Comparison of ENCODE assay signal across 11 cellular contexts in the genomic region with DNA sequence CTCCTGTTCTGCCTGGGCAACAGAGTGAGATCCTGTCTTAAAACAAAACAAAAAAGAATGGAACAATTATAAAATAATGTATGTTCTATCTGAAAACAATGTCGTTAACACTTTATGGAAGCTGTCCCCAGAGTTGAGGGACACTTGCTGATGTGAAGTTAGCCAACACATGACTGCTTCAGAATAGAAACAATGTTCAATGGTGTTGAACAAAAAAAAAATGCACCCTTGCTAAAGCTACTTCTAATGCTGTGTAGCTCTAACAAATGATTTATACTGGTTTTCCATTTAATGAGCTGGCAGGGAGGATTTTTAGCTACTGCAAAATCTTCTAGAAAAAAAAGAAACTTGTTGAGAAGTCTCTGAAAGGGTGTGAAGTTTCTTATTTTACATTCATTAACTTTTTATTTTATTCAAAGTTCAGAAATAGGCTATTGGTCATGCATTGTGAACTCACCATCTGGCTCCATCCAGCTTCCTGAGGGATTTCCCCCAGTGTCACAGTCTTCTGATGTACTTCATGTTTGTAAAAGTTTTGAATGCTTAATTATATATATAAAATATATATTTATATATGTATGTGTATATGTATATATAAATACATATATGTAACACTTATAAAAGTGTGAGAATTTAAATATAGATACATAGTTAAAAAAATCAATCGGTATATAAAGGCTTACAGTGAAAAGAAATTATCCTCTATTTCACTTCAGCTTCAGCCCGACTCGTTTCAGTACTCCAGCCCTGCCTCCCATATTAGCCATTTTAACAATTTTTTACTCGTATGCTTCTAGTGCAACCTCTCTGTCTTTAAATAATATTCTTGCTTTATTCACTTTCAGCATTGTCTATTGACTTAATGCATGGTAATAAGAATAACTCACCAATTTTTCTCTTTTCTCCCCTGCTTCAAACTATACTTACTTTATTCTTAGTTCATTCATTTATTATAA. TPM values are rescaled to one million over a fixed set of nuclear protein-coding genes. Genes with fewer than 3 reads are reported as not detected.
DNase-seq lines count a peak whose midpoint lies in the region; ATAC-seq, FAIRE-seq and TF ChIP-seq lines count a peak whose summit lies in the region.
"Had no signal": no experiment of that assay in that cellular context is flagged by ENCODE, and none has a peak within 500 bp of the region (broad histone marks: within the 10 kb centered on the region; RNA-seq: fewer than 3 reads in every experiment).

No MANE protein-coding gene starts in this region.

- H3K4me3 ChIP-seq in endothelial cell of umbilical vein (replicated peaks in 1 of 3; ENCODE audit: insufficient read depth in 1 of 3, low read depth in 1 of 3, low read length in 3 of 3) = no peak overlapping the region

- H3K27ac ChIP-seq in endothelial cell of umbilical vein (ENCODE audit: insufficient read depth, low read depth, low read length) (peak overlapping the region; percentile 7), caudate nucleus (ENCODE audit: low read depth, low read length) (no peak overlapping the region)

- H3K4me1 ChIP-seq in endothelial cell of umbilical vein (ENCODE audit: control insufficient read depth, extremely low read depth, insufficient read depth, low read length) = no peaks in the 10 kb centered on the region

- no peaks in the 10 kb centered on the region for H3K36me3 Mint-ChIP-seq in CD14-positive monocyte
- no peaks in the 10 kb centered on the region for H3K36me3 Mint-ChIP-seq in T-helper 2 cell treated with Interferon-gamma antibody and Interleukin-4, amounts not matched to agents 5 μg/mL and 100 μg/mL, for 36 hours (ENCODE audit: low read depth)
- H3K36me3 Mint-ChIP-seq: CD4-positive, alpha-beta memory T cell had no signal

- H4K20me1 ChIP-seq in endothelial cell of umbilical vein (replicated peaks; ENCODE audit: control insufficient read depth, extremely low read depth, insufficient read depth, low read length) = no peaks in the 10 kb centered on the region

- H2AFZ ChIP-seq in endothelial cell of umbilical vein (ENCODE audit: low read depth, low read length) = no peak overlapping the region

- dilution Hi-C loops in endothelial cell of umbilical vein (cut with MboI; ENCODE audit: extremely low pct_ligation_motif_present, low sequenced_read_pairs) = no loop called here

- no peak overlapping the region for H3K27ac Mint-ChIP-seq in CD14-positive monocyte
- no peak overlapping the region for H3K27ac Mint-ChIP-seq in T-helper 2 cell treated with Interferon-gamma antibody and Interleukin-4, amounts not matched to agents 5 μg/mL and 100 μg/mL, for 36 hours
- H3K27ac Mint-ChIP-seq: CD4-positive, alpha-beta memory T cell had no signal

- no peaks in the 10 kb centered on the region for H3K9me3 Mint-ChIP-seq in CD14-positive monocyte
- H3K9me3 Mint-ChIP-seq in T-helper 2 cell treated with Interferon-gamma antibody and Interleukin-4, amounts not matched to agents 5 μg/mL and 100 μg/mL, for 36 hours = no peaks in the 10 kb centered on the region

- TF ChIP-seq CTCF in endothelial cell of umbilical vein (IDR thresholded peaks at IDR 0.05; ENCODE audit: extremely low read depth in 1 of 2, insufficient read depth in 1 of 2, low read depth in 1 of 2, low read length in 2 of 2) (no peak), CD14-positive monocyte (IDR thresholded peaks at IDR 0.05) (no peak)

- H3K9ac ChIP-seq in endothelial cell of umbilical vein (replicated peaks; ENCODE audit: extremely low read depth, insufficient read depth, low read length) = no peak overlapping the region

- FAIRE-seq in GM12891 (lab: Jason Lieb, UNC) (peak; percentile 52), endothelial cell of umbilical vein (lab: Jason Lieb, UNC) (no peak)

- no TSS peak for BruUV-seq in endothelial cell of umbilical vein (replicated peaks; lab: Mats Ljungman, UMichigan)

- CTCF ChIA-PET in endothelial cell of umbilical vein (lab: Charles Lee) = interaction anchor here (0.6 to 0.9 kb wide), 3 partner anchors 37 to 318 kb away, joined by 3 read pairs; no protein-coding TSS in a partner anchor

- no peak overlapping the region for H3K4me3 Mint-ChIP-seq in CD14-positive monocyte
- H3K4me3 Mint-ChIP-seq in T-helper 2 cell treated with Interferon-gamma antibody and Interleukin-4, amounts not matched to agents 5 μg/mL and 100 μg/mL, for 36 hours = no peak overlapping the region
- H3K4me3 Mint-ChIP-seq: CD4-positive, alpha-beta memory T cell had no signal

- H3K27me3 Mint-ChIP-seq in CD14-positive monocyte (ENCODE audit: low read depth in 3 of 3) = no peaks in the 10 kb centered on the region
- no peaks in the 10 kb centered on the region for H3K27me3 Mint-ChIP-seq in T-helper 2 cell treated with Interferon-gamma antibody and Interleukin-4, amounts not matched to agents 5 μg/mL and 100 μg/mL, for 36 hours (ENCODE audit: low read depth)
- H3K27me3 Mint-ChIP-seq: CD4-positive, alpha-beta memory T cell had no signal

- DNase-seq in GM12891 (ENCODE audit: insufficient read length, low spot score) (no peak), endothelial cell of umbilical vein (ENCODE audit: low read depth, low spot score) (peak; percentile 33), NCI-H2029 treated with DMSO at 0.1 percent for 48 hours (lab: John Stamatoyannopoulos, UW) (no peak), CD14-positive monocyte (ENCODE audit: low spot score) (no peak), caudate nucleus (lab: John Stamatoyannopoulos, UW) (no peak)
- no peak for DNase-seq in T-helper 2 cell treated with Interferon-gamma antibody and Interleukin-4, amounts not matched to agents 5 μg/mL and 100 μg/mL, for 36 hours (ENCODE audit: low spot score)
- DNase-seq: CD4-positive, alpha-beta memory T cell; GOT3 had no signal

- intact Hi-C loops in endothelial cell of umbilical vein (cut with micrococcal nuclease) = no loop called here
- intact Hi-C loops in CD14-positive monocyte (cut with micrococcal nuclease) = no loop called here

- H3K9me3 ChIP-seq in endothelial cell of umbilical vein (replicated peaks; ENCODE audit: control insufficient read depth, insufficient read depth, low read length) = no peaks in the 10 kb centered on the region

- no peaks in the 10 kb centered on the region for H3K79me2 ChIP-seq in endothelial cell of umbilical vein (ENCODE audit: control insufficient read depth, insufficient read depth, low read length)

- H3K4me2 ChIP-seq in endothelial cell of umbilical vein (ENCODE audit: insufficient read depth, low read length) = no peak overlapping the region

- ATAC-seq in GM21390 (IDR thresholded peaks at IDR 0.05; ENCODE audit: unreplicated experiment) (peak; percentile 72), HG03108 (IDR thresholded peaks at IDR 0.05; ENCODE audit: unreplicated experiment) (peak; percentile 80)
- ATAC-seq: esophagus mucosa had no signal

- no peaks in the 10 kb centered on the region for H3K36me3 ChIP-seq in endothelial cell of umbilical vein (ENCODE audit: control insufficient read depth in 2 of 2, extremely low read depth in 1 of 2, insufficient read depth in 2 of 2, low read length in 2 of 2)

- peaks cover 6% of the 10 kb centered on the region for H3K4me1 Mint-ChIP-seq in CD14-positive monocyte
- H3K4me1 Mint-ChIP-seq in T-helper 2 cell treated with Interferon-gamma antibody and Interleukin-4, amounts not matched to agents 5 μg/mL and 100 μg/mL, for 36 hours (ENCODE audit: low read depth) = no peaks in the 10 kb centered on the region
- H3K4me1 Mint-ChIP-seq: CD4-positive, alpha-beta memory T cell had no signal

- no peaks in the 10 kb centered on the region for H3K27me3 ChIP-seq in endothelial cell of umbilical vein (ENCODE audit: control insufficient read depth in 2 of 2, insufficient read depth in 2 of 2, low read length in 2 of 2)

- TF ChIP-seq POLR2A in GM12891 (IDR thresholded peaks at IDR 0.05; ENCODE audit: low read depth, low read length) = no peak
- no peak for TF ChIP-seq POLR2A in endothelial cell of umbilical vein (IDR thresholded peaks at IDR 0.05; ENCODE audit: low read depth, low read length)

- POLR2A ChIA-PET in endothelial cell of umbilical vein (lab: Charles Lee) = no interaction called here

- peaks cover 2% of the 10 kb centered on the region for H3K9me1 ChIP-seq in endothelial cell of umbilical vein (replicated peaks; ENCODE audit: control insufficient read depth, extremely low read depth, insufficient read depth, low read length)

TF ChIP-seq in GM12891, 5 proteins besides CTCF, POLR2A, EP300 and RAD21:
- peak; percentile 88 for TF ChIP-seq PAX5 (IDR thresholded peaks at IDR 0.05; ENCODE audit: insufficient read depth, low read length, severe bottlenecking)
- no peak for TF ChIP-seq TAF1 (IDR thresholded peaks at IDR 0.05; ENCODE audit: low read depth, low read length)

TF ChIP-seq in endothelial cell of umbilical vein, 7 proteins besides CTCF, POLR2A, EP300 and RAD21:
- no peak for TF ChIP-seq FOS (IDR thresholded peaks at IDR 0.05; ENCODE audit: borderline replicate concordance, insufficient read depth, low read length)
- no peak for TF ChIP-seq POLR2AphosphoS5 (IDR thresholded peaks at IDR 0.05; ENCODE audit: insufficient read depth, low read depth, low read length)
- TF ChIP-seq, protein P1, sequence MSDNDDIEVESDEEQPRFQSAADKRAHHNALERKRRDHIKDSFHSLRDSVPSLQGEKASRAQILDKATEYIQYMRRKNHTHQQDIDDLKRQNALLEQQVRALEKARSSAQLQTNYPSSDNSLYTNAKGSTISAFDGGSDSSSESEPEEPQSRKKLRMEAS (IDR thresholded peaks at IDR 0.05; ENCODE audit: insufficient read depth, insufficient read length) = no peak
- TF ChIP-seq MYC (IDR thresholded peaks at IDR 0.05; ENCODE audit: low read depth, low read length) = no peak
- TF ChIP-seq GATA2 (IDR thresholded peaks at IDR 0.05; ENCODE audit: insufficient read depth, insufficient read length, low read depth, low read length) = no peak
- TF ChIP-seq JUN (IDR thresholded peaks at IDR 0.05; ENCODE audit: borderline replicate concordance, insufficient read depth, insufficient read length, low read depth) = no peak
- no peak for TF ChIP-seq EZH2 (IDR thresholded peaks at IDR 0.05; ENCODE audit: borderline replicate concordance, low read depth, low read length, severe bottlenecking)
TF ChIP-seq in endothelial cell of umbilical vein: peak in this region for 0.

RNA-seq across cellular contexts. Expression of a gene that starts 35.0 kb away (rescaled TPM):
- polyA plus RNA-seq in GM12891 (2012; ENCODE audit: low read depth, missing spikeins) = 5.8 TPM
- total RNA-seq in endothelial cell of umbilical vein = 11.6 and 14.6 TPM in 2 replicates
- 1.8 and 2.8 TPM in 2 replicates for polyA plus RNA-seq in endothelial cell of umbilical vein
- 1.4 and 1.9 TPM in 2 replicates for polyA plus RNA-seq in endothelial cell of umbilical vein (2011; cell fraction: cytosol; rRNA removed)
- polyA plus RNA-seq in endothelial cell of umbilical vein (2011; cell fraction: nucleus; rRNA removed) = 3.8 and 6.5 TPM in 2 replicates
- 1.7 and 2.6 TPM in 2 replicates for polyA plus RNA-seq in endothelial cell of umbilical vein (2012)
- polyA minus RNA-seq in endothelial cell of umbilical vein = 24.3 and 25.2 TPM in 2 replicates
- not detected for polyA minus RNA-seq in endothelial cell of umbilical vein (2011; cell fraction: cytosol; rRNA and poly(A)+ RNA removed)
- 36.2 and 37.7 TPM in 2 replicates for polyA minus RNA-seq in endothelial cell of umbilical vein (2011; cell fraction: nucleus; rRNA and poly(A)+ RNA removed)
- 10 to 100 TPM; 41.7 to 44.2 TPM for polyA plus RNA-seq in CD14-positive monocyte

Comparison
In these comparisons a context has a peak if more than half of its experiments do, and no peak if none do; other contexts are left out.
1. RNA of a gene that starts 35.0 kb away (polyA plus RNA-seq): 41.7 to 44.2 TPM in CD14-positive monocyte; 1.4 to 6.5 TPM in endothelial cell of umbilical vein; every median in the first group is over 4 times any median in the second.